17 cellular contexts compared by ENCODE assay signal in the genomic region with DNA sequence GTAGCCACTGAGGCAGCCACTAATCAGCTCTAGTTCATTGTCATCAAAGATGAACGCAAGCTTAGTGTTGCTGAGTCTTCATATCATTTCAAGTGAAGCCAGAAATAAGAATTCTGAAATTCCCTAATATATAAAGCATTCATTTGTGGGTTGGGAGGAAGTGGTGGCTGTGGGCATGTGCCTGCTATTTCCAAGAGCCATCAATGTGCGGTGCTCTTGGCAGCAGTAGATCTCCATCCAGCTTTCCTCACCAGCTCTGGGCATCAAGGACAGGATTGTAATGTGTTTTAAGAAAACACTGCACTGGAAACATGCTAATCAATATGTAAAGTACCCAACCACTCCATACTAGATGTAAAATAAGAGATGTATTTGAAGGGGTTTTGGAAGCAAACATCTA.
DNase-seq lines count a peak whose midpoint lies in the region; ATAC-seq and TF ChIP-seq lines count a peak whose summit lies in the region.
"Had no signal": no experiment of that assay in that cellular context is flagged by ENCODE, and none has a peak within 500 bp of the region (broad histone marks: within the 10 kb centered on the region; RNA-seq: fewer than 3 reads in every experiment).

No MANE protein-coding gene starts in this region.

- no peaks in the 10 kb centered on the region for H3K9me3 Mint-ChIP-seq in progenitor cell of endocrine pancreas (ENCODE audit: low read depth)
- H3K9me3 Mint-ChIP-seq: CD8-positive, alpha-beta T cell; IgD-negative memory B cell had no signal

- WGBS in thyroid gland, 2 donors = 68 to 80% methylated on average over 2 of the region's 2 CpGs

- no peaks in the 10 kb centered on the region for H3K36me3 ChIP-seq in thyroid gland
- H3K36me3 ChIP-seq: BE2C had no signal

- H3K27ac ChIP-seq in foreskin keratinocyte (peak overlapping the region; percentile 24), thyroid gland (no peak overlapping the region)

- TF ChIP-seq CTCF in LNCaP clone FGC (IDR thresholded peaks at IDR 0.05; ENCODE audit: control insufficient read depth, extremely low read depth, insufficient read depth) (0 out of 2 replicates have a peak, but pooled peaks have one; percentile 7), foreskin keratinocyte (conservative IDR thresholded peaks at IDR 0.05) (peak; percentile 32), progenitor cell of endocrine pancreas (IDR thresholded peaks at IDR 0.05; ENCODE audit: unreplicated experiment) (no peak), thyroid gland (IDR thresholded peaks at IDR 0.05) (no peak)

- H3K27ac Mint-ChIP-seq in progenitor cell of endocrine pancreas = no peak overlapping the region
- H3K27ac Mint-ChIP-seq: CD8-positive, alpha-beta T cell had no signal

- no peaks in the 10 kb centered on the region for H3K4me1 Mint-ChIP-seq in progenitor cell of endocrine pancreas (ENCODE audit: low read depth)

- H3K9me3 ChIP-seq in thyroid gland = no peaks in the 10 kb centered on the region
- H3K9me3 ChIP-seq: BE2C had no signal

- DNase-seq in CD1c-positive myeloid dendritic cell (ENCODE audit: extremely low spot score) (peak; percentile 29), LNCaP clone FGC (ENCODE audit: low read depth) (no peak), UCSD-AML1 (lab: John Stamatoyannopoulos, UW; ENCODE audit: unreplicated experiment) (peak; percentile 8), foreskin keratinocyte (no peak), progenitor cell of endocrine pancreas (ENCODE audit: low spot score, unreplicated experiment) (no peak), T1000 (lab: John Stamatoyannopoulos, UW) (no peak), thyroid gland (no peak)
- no peak for DNase-seq in activated CD4-positive, alpha-beta T cell treated with anti-CD3 and anti-CD28 coated beads for 1 hour
- DNase-seq: BE2C; CD8-positive, alpha-beta T cell; H7; NCI-H1048; NCI-H345; SIG-M5; SW 1271 had no signal

- TF ChIP-seq POLR2A in thyroid gland (IDR thresholded peaks at IDR 0.05) = no peak

- H3K36me3 Mint-ChIP-seq in progenitor cell of endocrine pancreas (ENCODE audit: insufficient read depth) = no peaks in the 10 kb centered on the region
- H3K36me3 Mint-ChIP-seq: CD8-positive, alpha-beta T cell; IgD-negative memory B cell had no signal

- H3K4me3 ChIP-seq in LNCaP clone FGC (ENCODE audit: low read depth, low read length) (no peak overlapping the region), thyroid gland (replicated peaks in 1 of 3) (no peak overlapping the region)

- H3K27me3 ChIP-seq in foreskin keratinocyte (no peaks in the 10 kb centered on the region), thyroid gland (no peaks in the 10 kb centered on the region)
- H3K27me3 ChIP-seq: BE2C had no signal

- H3K4me1 ChIP-seq in foreskin keratinocyte (peaks cover 39% of the 10 kb centered on the region), thyroid gland (peaks cover 13 to 20% of the 10 kb centered on the region in 2 donors)
- H3K4me1 ChIP-seq: BE2C had no signal

- no peaks in the 10 kb centered on the region for H3K27me3 Mint-ChIP-seq in progenitor cell of endocrine pancreas

- no peak for ATAC-seq in foreskin keratinocyte
- ATAC-seq: CD8-positive, alpha-beta T cell; Panc1 had no signal

- H3K4me3 Mint-ChIP-seq in progenitor cell of endocrine pancreas (ENCODE audit: low read depth) = no peak overlapping the region
- H3K4me3 Mint-ChIP-seq: CD8-positive, alpha-beta T cell; IgD-negative memory B cell had no signal

- intact Hi-C loops in thyroid gland (cut with DNase I) = no loop called here

Comparison
In these comparisons a context has a peak if more than half of its experiments do, and no peak if none do; other contexts are left out.
1. DNase-seq: peak in CD1c-positive myeloid dendritic cell (single experiment) and UCSD-AML1 (single experiment); none in LNCaP clone FGC (single experiment), foreskin keratinocyte (0 of 2), progenitor cell of endocrine pancreas (single experiment), activated CD4-positive, alpha-beta T cell treated with anti-CD3 and anti-CD28 coated beads for 1 hour (single experiment), T1000 (single experiment) and thyroid gland (0 of 2).
2. CTCF ChIP-seq: peak in LNCaP clone FGC (single experiment) and foreskin keratinocyte (single experiment); none in progenitor cell of endocrine pancreas (single experiment) and thyroid gland (0 of 6).